ENCODE assay signal across 1 cellular context in genomic region chr7:141074162-141074989, GRCh38.
TF ChIP-seq lines count a peak whose summit lies in the region.

No MANE protein-coding gene starts in this region.

TF ChIP-seq in GM23338, 12 proteins besides CTCF, POLR2A, EP300 and RAD21 (continued from another document):
- TF ChIP-seq, protein P1, sequence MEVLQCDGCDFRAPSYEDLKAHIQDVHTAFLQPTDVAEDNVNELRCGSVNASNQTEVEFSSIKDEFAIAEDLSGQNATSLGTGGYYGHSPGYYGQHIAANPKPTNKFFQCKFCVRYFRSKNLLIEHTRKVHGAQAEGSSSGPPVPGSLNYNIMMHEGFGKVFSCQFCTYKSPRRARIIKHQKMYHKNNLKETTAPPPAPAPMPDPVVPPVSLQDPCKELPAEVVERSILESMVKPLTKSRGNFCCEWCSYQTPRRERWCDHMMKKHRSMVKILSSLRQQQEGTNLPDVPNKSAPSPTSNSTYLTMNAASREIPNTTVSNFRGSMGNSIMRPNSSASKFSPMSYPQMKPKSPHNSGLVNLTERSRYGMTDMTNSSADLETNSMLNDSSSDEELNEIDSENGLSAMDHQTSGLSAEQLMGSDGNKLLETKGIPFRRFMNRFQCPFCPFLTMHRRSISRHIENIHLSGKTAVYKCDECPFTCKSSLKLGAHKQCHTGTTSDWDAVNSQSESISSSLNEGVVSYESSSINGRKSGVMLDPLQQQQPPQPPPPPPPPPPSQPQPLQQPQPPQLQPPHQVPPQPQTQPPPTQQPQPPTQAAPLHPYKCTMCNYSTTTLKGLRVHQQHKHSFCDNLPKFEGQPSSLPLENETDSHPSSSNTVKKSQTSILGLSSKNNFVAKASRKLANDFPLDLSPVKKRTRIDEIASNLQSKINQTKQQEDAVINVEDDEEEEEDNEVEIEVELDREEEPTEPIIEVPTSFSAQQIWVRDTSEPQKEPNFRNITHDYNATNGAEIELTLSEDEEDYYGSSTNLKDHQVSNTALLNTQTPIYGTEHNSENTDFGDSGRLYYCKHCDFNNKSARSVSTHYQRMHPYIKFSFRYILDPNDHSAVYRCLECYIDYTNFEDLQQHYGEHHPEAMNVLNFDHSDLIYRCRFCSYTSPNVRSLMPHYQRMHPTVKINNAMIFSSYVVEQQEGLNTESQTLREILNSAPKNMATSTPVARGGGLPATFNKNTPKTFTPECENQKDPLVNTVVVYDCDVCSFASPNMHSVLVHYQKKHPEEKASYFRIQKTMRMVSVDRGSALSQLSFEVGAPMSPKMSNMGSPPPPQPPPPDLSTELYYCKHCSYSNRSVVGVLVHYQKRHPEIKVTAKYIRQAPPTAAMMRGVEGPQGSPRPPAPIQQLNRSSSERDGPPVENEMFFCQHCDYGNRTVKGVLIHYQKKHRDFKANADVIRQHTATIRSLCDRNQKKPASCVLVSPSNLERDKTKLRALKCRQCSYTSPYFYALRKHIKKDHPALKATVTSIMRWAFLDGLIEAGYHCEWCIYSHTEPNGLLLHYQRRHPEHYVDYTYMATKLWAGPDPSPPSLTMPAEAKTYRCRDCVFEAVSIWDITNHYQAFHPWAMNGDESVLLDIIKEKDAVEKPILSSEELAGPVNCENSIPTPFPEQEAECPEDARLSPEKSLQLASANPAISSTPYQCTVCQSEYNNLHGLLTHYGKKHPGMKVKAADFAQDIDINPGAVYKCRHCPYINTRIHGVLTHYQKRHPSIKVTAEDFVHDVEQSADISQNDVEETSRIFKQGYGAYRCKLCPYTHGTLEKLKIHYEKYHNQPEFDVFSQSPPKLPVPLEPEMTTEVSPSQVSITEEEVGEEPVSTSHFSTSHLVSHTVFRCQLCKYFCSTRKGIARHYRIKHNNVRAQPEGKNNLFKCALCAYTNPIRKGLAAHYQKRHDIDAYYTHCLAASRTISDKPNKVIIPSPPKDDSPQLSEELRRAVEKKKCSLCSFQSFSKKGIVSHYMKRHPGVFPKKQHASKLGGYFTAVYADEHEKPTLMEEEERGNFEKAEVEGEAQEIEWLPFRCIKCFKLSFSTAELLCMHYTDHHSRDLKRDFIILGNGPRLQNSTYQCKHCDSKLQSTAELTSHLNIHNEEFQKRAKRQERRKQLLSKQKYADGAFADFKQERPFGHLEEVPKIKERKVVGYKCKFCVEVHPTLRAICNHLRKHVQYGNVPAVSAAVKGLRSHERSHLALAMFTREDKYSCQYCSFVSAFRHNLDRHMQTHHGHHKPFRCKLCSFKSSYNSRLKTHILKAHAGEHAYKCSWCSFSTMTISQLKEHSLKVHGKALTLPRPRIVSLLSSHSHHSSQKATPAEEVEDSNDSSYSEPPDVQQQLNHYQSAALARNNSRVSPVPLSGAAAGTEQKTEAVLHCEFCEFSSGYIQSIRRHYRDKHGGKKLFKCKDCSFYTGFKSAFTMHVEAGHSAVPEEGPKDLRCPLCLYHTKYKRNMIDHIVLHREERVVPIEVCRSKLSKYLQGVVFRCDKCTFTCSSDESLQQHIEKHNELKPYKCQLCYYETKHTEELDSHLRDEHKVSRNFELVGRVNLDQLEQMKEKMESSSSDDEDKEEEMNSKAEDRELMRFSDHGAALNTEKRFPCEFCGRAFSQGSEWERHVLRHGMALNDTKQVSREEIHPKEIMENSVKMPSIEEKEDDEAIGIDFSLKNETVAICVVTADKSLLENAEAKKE (CRISPR knock-in tag; IDR thresholded peaks at IDR 0.05): no peak
- no peak for TF ChIP-seq POLR2AphosphoS5 (IDR thresholded peaks at IDR 0.05; ENCODE audit: low read depth)
- TF ChIP-seq ZNF331 (CRISPR knock-in tag; IDR thresholded peaks at IDR 0.05; ENCODE audit: low read depth): no peak
- TF ChIP-seq, protein P2, sequence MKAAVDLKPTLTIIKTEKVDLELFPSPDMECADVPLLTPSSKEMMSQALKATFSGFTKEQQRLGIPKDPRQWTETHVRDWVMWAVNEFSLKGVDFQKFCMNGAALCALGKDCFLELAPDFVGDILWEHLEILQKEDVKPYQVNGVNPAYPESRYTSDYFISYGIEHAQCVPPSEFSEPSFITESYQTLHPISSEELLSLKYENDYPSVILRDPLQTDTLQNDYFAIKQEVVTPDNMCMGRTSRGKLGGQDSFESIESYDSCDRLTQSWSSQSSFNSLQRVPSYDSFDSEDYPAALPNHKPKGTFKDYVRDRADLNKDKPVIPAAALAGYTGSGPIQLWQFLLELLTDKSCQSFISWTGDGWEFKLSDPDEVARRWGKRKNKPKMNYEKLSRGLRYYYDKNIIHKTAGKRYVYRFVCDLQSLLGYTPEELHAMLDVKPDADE (IDR thresholded peaks at IDR 0.05): no peak
- TF ChIP-seq STAT1 (IDR thresholded peaks at IDR 0.05; ENCODE audit: unreplicated experiment): no peak
- no peak for TF ChIP-seq EZH2 (IDR thresholded peaks at IDR 0.05; ENCODE audit: low read depth, unreplicated experiment)
TF ChIP-seq in GM23338: peak in this region for 0.
